In genomic region chr17:41849251-41849990, GRCh38 we compare ENCODE assay signal across 23 cellular contexts. TPM values are rescaled to one million over a fixed set of nuclear protein-coding genes. Genes with fewer than 3 reads are reported as not detected.
"Had no signal": no experiment of that assay in that cellular context is flagged by ENCODE, and none has a peak within 500 bp of the region (broad histone marks: within the 10 kb centered on the region; RNA-seq: fewer than 3 reads in every experiment).

No MANE protein-coding gene starts in this region.

- H3K9me3 Mint-ChIP-seq: activated CD4-positive, alpha-beta T cell treated with anti-CD3 and anti-CD28 coated beads, Interleukin-2, amount 10 ng/mL, durations not matched to agents 24 days and 14 days; activated naive CD4-positive, alpha-beta T cell treated with anti-CD3 and anti-CD28 coated beads, Interleukin-2, amount 50 U/mL, for 72 hours; activated T-cell treated with anti-CD3 and anti-CD28 coated beads, Interleukin-2, amount 50 U/mL, for 72 hours; central memory CD8-positive, alpha-beta T cell; T-helper 1 cell treated with Interleukin-12 subunit alpha and Interleukin-12 subunit beta and Interleukin-4 antibody, amounts not matched to agents 30 μg/mL and 1 μg/mL, for 36 hours had no signal

- DNase-seq: activated CD4-positive, alpha-beta T cell treated with anti-CD3 and anti-CD28 coated beads, Interleukin-2, amount 10 ng/mL, durations not matched to agents 24 days and 14 days; activated CD4-positive, CD25-positive, alpha-beta regulatory T cell; activated CD8-positive, alpha-beta memory T cell treated with anti-CD3 and anti-CD28 coated beads, Interleukin-2, amount 50 U/mL, for 4 hours; activated CD8-positive, alpha-beta T cell treated with anti-CD3 and anti-CD28 coated beads, Interleukin-2, amount 10 ng/mL, durations not matched to agents 7 days and 5 days; activated gamma-delta T cell; activated T-cell treated with anti-CD3 and anti-CD28 coated beads, Interleukin-2, amount 50 U/mL, for 72 hours; amygdala; brain microvascular endothelial cell; effector CD8-positive, alpha-beta T cell; foreskin keratinocyte; heart right ventricle; mucosa of descending colon; naive thymus-derived CD4-positive, alpha-beta T cell; sigmoid colon; stimulated activated CD4-positive, alpha-beta T cell treated with anti-CD3 and anti-CD28 coated beads, Interleukin-1b, Interleukin-23, amount 100 ng/mL, for 48 hours; stomach had no signal

- H3K27ac ChIP-seq: brain microvascular endothelial cell, foreskin keratinocyte, parathyroid adenoma, thoracic aorta had no signal

- H3K27me3 Mint-ChIP-seq: activated CD4-positive, alpha-beta T cell treated with anti-CD3 and anti-CD28 coated beads, Interleukin-2, amount 10 ng/mL, durations not matched to agents 24 days and 14 days; central memory CD8-positive, alpha-beta T cell; naive thymus-derived CD4-positive, alpha-beta T cell had no signal

- H3K4me3 Mint-ChIP-seq: activated CD4-positive, alpha-beta T cell treated with anti-CD3 and anti-CD28 coated beads, Interleukin-2, amount 10 ng/mL, durations not matched to agents 24 days and 14 days; activated CD8-positive, alpha-beta T cell treated with anti-CD3 and anti-CD28 coated beads, Interleukin-2, amount 10 ng/mL, durations not matched to agents 7 days and 5 days; activated T-cell treated with anti-CD3 and anti-CD28 coated beads, Interleukin-2, amount 50 U/mL, for 72 hours; central memory CD8-positive, alpha-beta T cell; naive thymus-derived CD4-positive, alpha-beta T cell; T-helper 1 cell treated with Interleukin-12 subunit alpha and Interleukin-12 subunit beta and Interleukin-4 antibody, amounts not matched to agents 30 μg/mL and 1 μg/mL, for 36 hours had no signal

- H3K27me3 ChIP-seq: brain microvascular endothelial cell, foreskin keratinocyte, heart right ventricle, sigmoid colon, stomach had no signal

- FAIRE-seq: TTC549 had no signal

- H3K4me1 ChIP-seq: foreskin keratinocyte had no signal

- ATAC-seq: activated CD8-positive, alpha-beta T cell treated with anti-CD3 and anti-CD28 coated beads, Interleukin-2, amount 10 ng/mL, durations not matched to agents 7 days and 5 days; activated naive CD4-positive, alpha-beta T cell treated with anti-CD3 and anti-CD28 coated beads, Interleukin-2, amount 50 U/mL, for 72 hours; activated T-cell treated with anti-CD3 and anti-CD28 coated beads, Interleukin-2, amount 50 U/mL, for 72 hours; foreskin keratinocyte; heart right ventricle; mucosa of descending colon; naive thymus-derived CD4-positive, alpha-beta T cell had no signal

- H3K27ac Mint-ChIP-seq: activated CD4-positive, alpha-beta T cell treated with anti-CD3 and anti-CD28 coated beads, Interleukin-2, amount 10 ng/mL, durations not matched to agents 24 days and 14 days; activated CD8-positive, alpha-beta T cell treated with anti-CD3 and anti-CD28 coated beads, Interleukin-2, amount 10 ng/mL, durations not matched to agents 7 days and 5 days; activated naive CD4-positive, alpha-beta T cell treated with anti-CD3 and anti-CD28 coated beads, Interleukin-2, amount 50 U/mL, for 72 hours; T-helper 1 cell treated with Interleukin-12 subunit alpha and Interleukin-12 subunit beta and Interleukin-4 antibody, amounts not matched to agents 30 μg/mL and 1 μg/mL, for 36 hours had no signal

- H3K9me3 ChIP-seq: heart right ventricle, mucosa of descending colon, sigmoid colon, stomach, thoracic aorta had no signal

- H3K4me3 ChIP-seq: heart right ventricle, mucosa of descending colon, sigmoid colon, stomach, thoracic aorta had no signal

RNA-seq across cellular contexts. Expression of gene KLHL10, which starts 11.8 kb away (rescaled TPM):
- total RNA-seq: activated CD4-positive, alpha-beta T cell treated with anti-CD3 and anti-CD28 coated beads, Interleukin-2, amount 10 ng/mL, durations not matched to agents 24 days and 14 days; activated CD8-positive, alpha-beta T cell treated with anti-CD3 and anti-CD28 coated beads, Interleukin-2, amount 10 ng/mL, durations not matched to agents 7 days and 5 days; lung microvascular endothelial cell; naive thymus-derived CD4-positive, alpha-beta T cell; thoracic aorta had no signal
- polyA plus RNA-seq: foreskin keratinocyte; naive thymus-derived CD4-positive, alpha-beta T cell had no signal

RNA-seq across cellular contexts. Expression of gene FKBP10, which starts 36.6 kb away (rescaled TPM):
- total RNA-seq: activated CD8-positive, alpha-beta T cell treated with anti-CD3 and anti-CD28 coated beads, Interleukin-2, amount 10 ng/mL, durations not matched to agents 7 days and 5 days had no signal
- polyA plus RNA-seq: naive thymus-derived CD4-positive, alpha-beta T cell had no signal
